15 cellular contexts compared by ENCODE assay signal in genomic region chr18:48804856-48805610, GRCh38.
DNase-seq lines count a peak whose midpoint lies in the region; ATAC-seq lines count a peak whose summit lies in the region.
"Had no signal": no experiment of that assay in that cellular context is flagged by ENCODE, and none has a peak within 500 bp of the region (broad histone marks: within the 10 kb centered on the region; RNA-seq: fewer than 3 reads in every experiment).

No MANE protein-coding gene starts in this region.

- no peaks in the 10 kb centered on the region for H3K9me3 Mint-ChIP-seq in T-cell
- no peaks in the 10 kb centered on the region for H3K9me3 Mint-ChIP-seq in stimulated activated naive CD8-positive, alpha-beta T cell treated with anti-CD3 and anti-CD28 coated beads, Interleukin-15, Interleukin-2, amounts not matched to agents 100 ng/mL and 50 ng/mL, for 24 hours
- H3K9me3 Mint-ChIP-seq: activated naive CD4-positive, alpha-beta T cell treated with anti-CD3 and anti-CD28 coated beads, Interleukin-2, amount 50 U/mL, for 24 hours; CD4-positive, alpha-beta T cell had no signal

- ATAC-seq in T-cell (replicated peaks in 1 of 4): no peak
- no peak for ATAC-seq in left lobe of liver
- no peak for ATAC-seq in GM19328 (IDR thresholded peaks at IDR 0.05; ENCODE audit: unreplicated experiment)
- ATAC-seq: HCT116 had no signal

- POLR2A ChIA-PET in T-cell (lab: Charles Lee): no interaction called here

- DNase-seq in T-cell (peak in 1 of 34 experiments; percentile 17), left lobe of liver (ENCODE audit: low spot score) (peak; percentile 35), NCI-H2107 treated with DMSO at 0.1 percent for 48 hours (lab: John Stamatoyannopoulos, UW; ENCODE audit: unreplicated experiment) (no peak)
- peak; percentile 44 for DNase-seq in activated CD8-positive, alpha-beta memory T cell treated with anti-CD3 and anti-CD28 coated beads, Interleukin-2, amount 50 U/mL, for 48 hours
- no peak for DNase-seq in stimulated activated naive CD4-positive, alpha-beta T cell treated with Interleukin-2 at 50 U/mL for 16 hours (lab: John Stamatoyannopoulos, UW)
- DNase-seq: kidney glomerular epithelial cell, MV-4-11, NCI-H526, occipital lobe, RPMI8226 had no signal

- H3K4me1 Mint-ChIP-seq in T-cell: peaks cover 32 to 48% (median 40%) of the 10 kb centered on the region in 3 donors
- peaks cover 84% of the 10 kb centered on the region for H3K4me1 Mint-ChIP-seq in stimulated activated naive CD8-positive, alpha-beta T cell treated with anti-CD3 and anti-CD28 coated beads, Interleukin-15, Interleukin-2, amounts not matched to agents 100 ng/mL and 50 ng/mL, for 24 hours (ENCODE audit: low read depth)

- no peak overlapping the region for H3K4me3 Mint-ChIP-seq in T-cell
- H3K4me3 Mint-ChIP-seq in stimulated activated naive CD8-positive, alpha-beta T cell treated with anti-CD3 and anti-CD28 coated beads, Interleukin-15, Interleukin-2, amounts not matched to agents 100 ng/mL and 50 ng/mL, for 24 hours: no peak overlapping the region
- H3K4me3 Mint-ChIP-seq: activated naive CD4-positive, alpha-beta T cell treated with anti-CD3 and anti-CD28 coated beads, Interleukin-2, amount 50 U/mL, for 24 hours; CD4-positive, alpha-beta T cell had no signal

- CTCF ChIA-PET in T-cell (lab: Charles Lee): no interaction called here

- no peaks in the 10 kb centered on the region for H3K36me3 Mint-ChIP-seq in T-cell
- no peaks in the 10 kb centered on the region for H3K36me3 Mint-ChIP-seq in stimulated activated naive CD8-positive, alpha-beta T cell treated with anti-CD3 and anti-CD28 coated beads, Interleukin-15, Interleukin-2, amounts not matched to agents 100 ng/mL and 50 ng/mL, for 24 hours (ENCODE audit: low read depth)
- H3K36me3 Mint-ChIP-seq: activated naive CD4-positive, alpha-beta T cell treated with anti-CD3 and anti-CD28 coated beads, Interleukin-2, amount 50 U/mL, for 24 hours had no signal

- H3K27ac Mint-ChIP-seq in T-cell: peak overlapping the region; percentile 30 to 51
- peak overlapping the region; percentile 82 for H3K27ac Mint-ChIP-seq in stimulated activated naive CD8-positive, alpha-beta T cell treated with anti-CD3 and anti-CD28 coated beads, Interleukin-15, Interleukin-2, amounts not matched to agents 100 ng/mL and 50 ng/mL, for 24 hours
- H3K27ac Mint-ChIP-seq: CD4-positive, alpha-beta T cell had no signal

- H3K27me3 Mint-ChIP-seq in T-cell: no peaks in the 10 kb centered on the region
- H3K27me3 Mint-ChIP-seq in stimulated activated naive CD8-positive, alpha-beta T cell treated with anti-CD3 and anti-CD28 coated beads, Interleukin-15, Interleukin-2, amounts not matched to agents 100 ng/mL and 50 ng/mL, for 24 hours: no peaks in the 10 kb centered on the region
- H3K27me3 Mint-ChIP-seq: activated naive CD4-positive, alpha-beta T cell treated with anti-CD3 and anti-CD28 coated beads, Interleukin-2, amount 50 U/mL, for 24 hours; CD4-positive, alpha-beta T cell had no signal

Comparison
In these comparisons a context has a peak if more than half of its experiments do, and no peak if none do; other contexts are left out.
1. DNase-seq: peak in activated CD8-positive, alpha-beta memory T cell treated with anti-CD3 and anti-CD28 coated beads, Interleukin-2, amount 50 U/mL, for 48 hours (single experiment) and left lobe of liver (single experiment); none in NCI-H2107 treated with DMSO at 0.1 percent for 48 hours (single experiment) and stimulated activated naive CD4-positive, alpha-beta T cell treated with Interleukin-2 at 50 U/mL for 16 hours (single experiment).